In genomic region chr9:74887041-74887980, GRCh38 we compare ENCODE assay signal across 8 cellular contexts. TPM values are rescaled to one million over a fixed set of nuclear protein-coding genes. Genes with fewer than 3 reads are reported as not detected.
DNase-seq lines count a peak whose midpoint lies in the region; ATAC-seq and TF ChIP-seq lines count a peak whose summit lies in the region.

Gene TRPM6 (minus strand): TSS chr9:74887921. CDS start chr9:74887856, 65 bp downstream.

- H3K9me3 ChIP-seq in duodenal mucosa (ENCODE audit: control insufficient read depth in 1 of 2, low read length in 2 of 2) (no peaks in the 10 kb centered on the region), liver (ENCODE audit: control insufficient read depth in 4 of 4, low read length in 3 of 4) (no peaks in the 10 kb centered on the region)

- H3K27me3 ChIP-seq in duodenal mucosa (ENCODE audit: control insufficient read depth in 1 of 2, insufficient read depth in 2 of 2, low read length in 2 of 2) (peaks cover 0 to 3% of the 10 kb centered on the region in 2 donors), liver (ENCODE audit: control insufficient read depth in 4 of 4, insufficient read depth in 4 of 4, low read length in 3 of 4) (no peaks in the 10 kb centered on the region)

- ATAC-seq in GM18511 (IDR thresholded peaks at IDR 0.05; ENCODE audit: unreplicated experiment) (peak; percentile 46), GM21447 (IDR thresholded peaks at IDR 0.05; ENCODE audit: unreplicated experiment) (no peak)

- H3K36me3 ChIP-seq in duodenal mucosa (ENCODE audit: control insufficient read depth in 1 of 2, insufficient read depth in 2 of 2, low read length in 2 of 2) (no peaks in the 10 kb centered on the region), liver (ENCODE audit: control insufficient read depth in 4 of 4, insufficient read depth in 3 of 4, low read depth in 1 of 4, low read length in 3 of 4) (no peaks in the 10 kb centered on the region)

- peaks cover 7% of the 10 kb centered on the region in 2 donors for H3K4me1 ChIP-seq in duodenal mucosa (ENCODE audit: control insufficient read depth in 1 of 2, insufficient read depth in 2 of 2, low read length in 2 of 2)
- H3K4me1 ChIP-seq in liver (ENCODE audit: control insufficient read depth in 4 of 4, insufficient read depth in 4 of 4, low read length in 3 of 4), result peaks cover 5 to 12% (median 7%) of the 10 kb centered on the region in 4 donors

- no peak for TF ChIP-seq CTCF in VCaP (conservative IDR thresholded peaks at IDR 0.05)
- TF ChIP-seq CTCF in liver (IDR thresholded peaks at IDR 0.05; ENCODE audit: low read depth, low read length, missing input control), result no peak

- DNase-seq in 8988T, result peak; percentile 40
- peak; percentile 9 for DNase-seq in NCI-H1694 (lab: John Stamatoyannopoulos, UW)
- peak; percentile 33 for DNase-seq in stimulated activated CD4-positive, alpha-beta T cell treated with anti-CD3 and anti-CD28 coated beads, Interleukin-1b, Interleukin-23, amount 100 ng/mL, for 48 hours

- H3K9ac ChIP-seq in duodenal mucosa (ENCODE audit: low read depth in 1 of 2, low read length in 2 of 2), result peak within 1 kb of the TSS; percentile 37 to 67
- no peak within 1 kb of the TSS for H3K9ac ChIP-seq in liver (ENCODE audit: low read depth in 1 of 2, low read length in 2 of 2)

- peak within 1 kb of the TSS; percentile 67 to 75 for H3K4me3 ChIP-seq in duodenal mucosa (ENCODE audit: low read depth in 1 of 2, low read length in 2 of 2)
- H3K4me3 ChIP-seq in liver (ENCODE audit: low read depth in 1 of 3, low read length in 3 of 3), result peak within 1 kb of the TSS; percentile 55 to 67 (median 55)

- 3% methylated on average over 64 of the region's 64 CpGs for WGBS in liver

- TF ChIP-seq RAD21 in liver (IDR thresholded peaks at IDR 0.05), result peak in 1 of 2 donors; percentile 7

- peak within 1 kb of the TSS; percentile 62 for H3K27ac ChIP-seq in VCaP
- H3K27ac ChIP-seq in duodenal mucosa (ENCODE audit: low read depth, low read length), result no peak within 1 kb of the TSS
- peak within 1 kb of the TSS; percentile 3 to 56 for H3K27ac ChIP-seq in liver (ENCODE audit: low read depth in 1 of 2, low read length in 2 of 2)

TF ChIP-seq in liver, 16 proteins besides CTCF, POLR2A, EP300 and RAD21:
- TF ChIP-seq ZBTB33 (IDR thresholded peaks at IDR 0.05) (no peak), MAX (IDR thresholded peaks at IDR 0.05) (peak; percentile 19)

RNA-seq across cellular contexts. Expression of gene TRPM6, which starts in this region (rescaled TPM):
- total RNA-seq in liver, result under 1 TPM; 0.14 to 0.67 TPM
- under 1 TPM; 0.05 to 0.07 TPM for polyA plus RNA-seq in liver

Comparison
In these comparisons a context has a peak if more than half of its experiments do, and no peak if none do; other contexts are left out.
1. H3K9ac ChIP-seq: peak in duodenal mucosa (2 of 2); none in liver (0 of 2).
2. Peak in every context shown above with its lines, with median percentiles within 50 percentile points of each other: DNase-seq.